Comparison of ENCODE assay signal across 14 cellular contexts in the genomic region with DNA sequence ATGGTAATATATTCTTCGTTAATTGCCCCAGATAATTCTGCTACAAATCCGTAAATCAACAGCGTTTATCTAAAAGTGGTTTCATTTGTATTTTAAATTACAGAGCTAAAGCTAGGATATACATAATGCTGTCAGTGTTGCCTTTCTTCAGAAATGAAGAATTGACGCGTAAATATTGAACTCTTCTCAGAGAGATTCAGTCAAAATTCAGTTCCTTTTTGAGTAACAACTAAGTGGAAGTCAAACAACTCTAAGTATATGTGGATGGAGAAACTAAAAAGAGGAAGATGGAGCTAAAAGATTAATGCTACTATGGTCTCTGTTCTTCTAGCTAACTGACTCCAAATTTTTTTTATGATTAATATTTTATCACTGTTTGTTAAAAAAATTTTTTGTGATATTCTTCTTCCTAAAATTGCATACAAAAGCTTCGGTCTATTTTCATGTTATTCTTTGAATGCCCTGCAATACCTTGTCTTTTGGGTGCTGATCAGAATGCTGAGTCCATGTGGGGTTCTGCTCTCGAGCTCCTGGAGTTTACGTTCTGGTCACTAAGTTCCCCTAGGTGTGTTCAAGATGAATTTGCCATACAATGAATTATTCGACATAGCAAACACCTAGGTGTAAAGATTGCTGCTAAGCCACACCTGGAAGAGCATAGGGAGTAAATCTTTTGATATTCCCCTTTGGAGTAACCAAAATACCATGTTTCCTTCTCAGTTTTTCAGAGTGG. TPM values are rescaled to one million over a fixed set of nuclear protein-coding genes. Genes with fewer than 3 reads are reported as not detected.
A peak's percentile ranks its signal among the peaks of the same experiment; 100 is the strongest.
DNase-seq lines count a peak whose midpoint lies in the region; ATAC-seq, FAIRE-seq and TF ChIP-seq lines count a peak whose summit lies in the region.
"Had no signal": no experiment of that assay in that cellular context is flagged by ENCODE, and none has a peak within 500 bp of the region (broad histone marks: within the 10 kb centered on the region; RNA-seq: fewer than 3 reads in every experiment).

No MANE protein-coding gene starts in this region.

- no peak overlapping the region for H3K27ac ChIP-seq in caudate nucleus (ENCODE audit: low read depth, low read length)
- H3K27ac ChIP-seq: lower lobe of right lung had no signal

- TF ChIP-seq CTCF in natural killer cell (IDR thresholded peaks at IDR 0.05), result no peak

- peaks cover 35 to 48% of the 10 kb centered on the region in 2 donors for H3K4me1 Mint-ChIP-seq in natural killer cell treated with Interleukin-12 subunit alpha and Interleukin-12 subunit beta and Interleukin-15 and Interleukin-18, amount 100 ng/mL, for 72 hours (ENCODE audit: low read depth in 2 of 2)
- peaks cover 23 to 31% of the 10 kb centered on the region in 2 donors for H3K4me1 Mint-ChIP-seq in natural killer cell

- intact Hi-C loops in natural killer cell (cut with micrococcal nuclease), result no loop called here

- H3K27ac Mint-ChIP-seq in natural killer cell treated with Interleukin-12 subunit alpha and Interleukin-12 subunit beta and Interleukin-15 and Interleukin-18, amount 100 ng/mL, for 72 hours, result peak overlapping the region; percentile 7 to 41
- H3K27ac Mint-ChIP-seq in natural killer cell, result no peak overlapping the region

- peaks cover 52% of the 10 kb centered on the region for H3K36me3 Mint-ChIP-seq in natural killer cell treated with Interleukin-12 subunit alpha and Interleukin-12 subunit beta and Interleukin-15 and Interleukin-18, amount 100 ng/mL, for 72 hours
- H3K36me3 Mint-ChIP-seq in natural killer cell, result peaks cover 9% of the 10 kb centered on the region

- FAIRE-seq in urothelium cell line (lab: Jason Lieb, UNC), result no peak

- H3K9me3 Mint-ChIP-seq in natural killer cell treated with Interleukin-12 subunit alpha and Interleukin-12 subunit beta and Interleukin-15 and Interleukin-18, amount 100 ng/mL, for 72 hours, result peaks cover 5% of the 10 kb centered on the region
- no peaks in the 10 kb centered on the region for H3K9me3 Mint-ChIP-seq in natural killer cell

- peak in 1 of 2 donors; percentile 33 for ATAC-seq in natural killer cell treated with Interleukin-12 subunit alpha and Interleukin-12 subunit beta and Interleukin-15 and Interleukin-18, amount 100 ng/mL, for 72 hours
- no peak for ATAC-seq in natural killer cell
- ATAC-seq in HG02642 (IDR thresholded peaks at IDR 0.05; ENCODE audit: poor library complexity, unreplicated experiment), result peak; percentile 70
- ATAC-seq in HG03571 (IDR thresholded peaks at IDR 0.05; ENCODE audit: unreplicated experiment), result peak; percentile 51
- ATAC-seq: lower lobe of right lung had no signal

- no peaks in the 10 kb centered on the region for H3K27me3 Mint-ChIP-seq in natural killer cell treated with Interleukin-12 subunit alpha and Interleukin-12 subunit beta and Interleukin-15 and Interleukin-18, amount 100 ng/mL, for 72 hours
- no peaks in the 10 kb centered on the region for H3K27me3 Mint-ChIP-seq in natural killer cell (ENCODE audit: low read depth in 2 of 2)

- peak overlapping the region; percentile 40 for H3K4me3 Mint-ChIP-seq in natural killer cell treated with Interleukin-12 subunit alpha and Interleukin-12 subunit beta and Interleukin-15 and Interleukin-18, amount 100 ng/mL, for 72 hours
- H3K4me3 Mint-ChIP-seq in natural killer cell, result no peak overlapping the region

- no peak for DNase-seq in natural killer cell treated with Interleukin-12 subunit alpha and Interleukin-12 subunit beta and Interleukin-15 and Interleukin-18, amount 100 ng/mL, for 72 hours (ENCODE audit: low spot score)
- no peak for DNase-seq in natural killer cell
- no peak for DNase-seq in NCI-H2196 (lab: John Stamatoyannopoulos, UW; ENCODE audit: unreplicated experiment)
- DNase-seq in caudate nucleus (lab: John Stamatoyannopoulos, UW), result no peak
- no peak for DNase-seq in NCI-H1930 (lab: John Stamatoyannopoulos, UW)
- DNase-seq in urothelium cell line (ENCODE audit: low spot score), result no peak
- DNase-seq: activated CD4-positive, alpha-beta T cell treated with anti-CD3 and anti-CD28 coated beads for 1 hour; glutamatergic neuron; lower lobe of right lung; NCI-H187 treated with DMSO at 0.1 percent for 48 hours; posterior cingulate gyrus; stimulated activated CD4-positive, alpha-beta T cell treated with anti-CD3 and anti-CD28 coated beads, Interleukin-4, amount 100 ng/mL, for 24 hours had no signal

RNA-seq across cellular contexts. Expression of a gene that starts 20.7 kb away (rescaled TPM):
- total RNA-seq in natural killer cell treated with Interleukin-12 subunit alpha and Interleukin-12 subunit beta and Interleukin-15 and Interleukin-18, amount 100 ng/mL, for 72 hours, result 100 to 1,000 TPM in 1 of 2 donors, 10 to 100 TPM in 1; 67.0 to 109 TPM
- total RNA-seq in natural killer cell, result 10 to 100 TPM; 19.1 to 24.0 (median 21.8) TPM

Comparison
In these comparisons a context has a peak if more than half of its experiments do, and no peak if none do; other contexts are left out.
1. H3K27ac Mint-ChIP-seq: peak in natural killer cell treated with Interleukin-12 subunit alpha and Interleukin-12 subunit beta and Interleukin-15 and Interleukin-18, amount 100 ng/mL, for 72 hours (2 of 2); none in natural killer cell (0 of 2).
2. ATAC-seq: peak in HG02642 (single experiment) and HG03571 (single experiment); none in natural killer cell (0 of 3).